In the genomic region with DNA sequence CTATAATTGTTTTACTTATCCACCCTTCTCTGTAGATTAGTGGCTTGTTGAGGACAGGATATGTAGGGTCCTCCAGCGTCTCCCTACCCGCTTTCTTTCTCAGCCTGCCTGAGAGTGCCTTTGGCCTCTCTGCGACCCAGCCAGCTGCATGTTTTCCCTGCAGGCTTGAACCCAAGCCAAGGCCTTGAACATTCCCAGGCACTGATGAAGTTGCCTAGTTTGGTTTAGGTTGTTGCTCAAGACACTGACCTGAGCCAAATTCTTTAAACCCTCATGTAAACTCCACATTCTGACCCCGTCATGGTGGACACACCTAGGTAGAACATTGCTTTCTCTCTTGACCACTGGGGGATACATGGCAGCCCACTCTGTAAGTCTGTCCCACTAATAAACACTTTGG, we compare ENCODE assay signal across 13 cellular contexts. TPM values are rescaled to one million over a fixed set of nuclear protein-coding genes. Genes with fewer than 3 reads are reported as not detected.
DNase-seq lines count a peak whose midpoint lies in the region; ATAC-seq, FAIRE-seq and TF ChIP-seq lines count a peak whose summit lies in the region.
"Had no signal": no experiment of that assay in that cellular context is flagged by ENCODE, and none has a peak within 500 bp of the region (broad histone marks: within the 10 kb centered on the region; RNA-seq: fewer than 3 reads in every experiment).

No MANE protein-coding gene starts in this region.

- FAIRE-seq in kidney (lab: Jason Lieb, UNC) = no peak
- FAIRE-seq: endometrium had no signal

- intact Hi-C loops in kidney (cut with DNase I) = no loop called here
- intact Hi-C loops in stomach (cut with DNase I; ENCODE audit: low total_unique reads) = no loop called here

- ATAC-seq in GM18498 (IDR thresholded peaks at IDR 0.05; ENCODE audit: unreplicated experiment) = no peak

- in situ Hi-C loops in brain microvascular endothelial cell (cut with HindIII; ENCODE audit: low pct_ligation_motif_present, low sequenced_read_pairs) = no loop called here

- H3K4me3 ChIP-seq in brain microvascular endothelial cell (ENCODE audit: low read depth, low read length) (no peak overlapping the region), kidney (ENCODE audit: low read length in 2 of 2) (no peak overlapping the region), stomach (no peak overlapping the region)

- TF ChIP-seq POLR2A in stomach (IDR thresholded peaks at IDR 0.05) = no peak

- WGBS in stomach, 5 donors = 64 to 90% (median 72%) methylated on average over 4 of the region's 4 CpGs

- peak; percentile 24 for TF ChIP-seq CTCF in brain microvascular endothelial cell (IDR thresholded peaks at IDR 0.05; ENCODE audit: low read depth, low read length, missing control alignments)
- no peak for TF ChIP-seq CTCF in kidney (IDR thresholded peaks at IDR 0.05; ENCODE audit: borderline replicate concordance, extremely low read depth, insufficient read depth)
- TF ChIP-seq CTCF in stomach (IDR thresholded peaks at IDR 0.05) = no peak

- H3K9me3 ChIP-seq in kidney (ENCODE audit: control insufficient read depth in 1 of 2, low read length in 2 of 2) (peaks cover 0 to 9% of the 10 kb centered on the region in 2 donors), stomach (peaks cover 0 to 15% (median 10%) of the 10 kb centered on the region in 4 donors)

- H3K36me3 ChIP-seq in brain microvascular endothelial cell (replicated peaks) = no peaks in the 10 kb centered on the region
- H3K36me3 ChIP-seq in kidney (ENCODE audit: control insufficient read depth in 1 of 2, insufficient read depth in 2 of 2, low read length in 2 of 2) = no peaks in the 10 kb centered on the region
- no peaks in the 10 kb centered on the region for H3K36me3 ChIP-seq in stomach

- H3K27me3 ChIP-seq in brain microvascular endothelial cell (replicated peaks) (no peaks in the 10 kb centered on the region), stomach (no peaks in the 10 kb centered on the region)

- H3K4me1 ChIP-seq in kidney (ENCODE audit: control insufficient read depth in 1 of 2, insufficient read depth in 1 of 2, low read depth in 1 of 2, low read length in 2 of 2) = peaks cover 0 to 2% of the 10 kb centered on the region in 2 donors
- peaks cover 0 to 44% (median 24%) of the 10 kb centered on the region in 4 donors for H3K4me1 ChIP-seq in stomach
- H3K4me1 ChIP-seq: Caco-2 had no signal

- H3K27ac ChIP-seq in brain microvascular endothelial cell (peak overlapping the region; percentile 71), kidney (ENCODE audit: low read depth in 2 of 2, low read length in 2 of 2) (no peak overlapping the region), stomach (peak overlapping the region in 4 of 5 donors; percentile 71 to 89 (median 74))

- DNase-seq in GM03348 (ENCODE audit: low spot score) (peak; percentile 70), brain microvascular endothelial cell (peak; percentile 82), kidney (peak; percentile 79), stomach (peak; percentile 49), cerebellum (ENCODE audit: low spot score) (no peak), GDM1 (lab: John Stamatoyannopoulos, UW) (no peak), GF-D8 (lab: John Stamatoyannopoulos, UW) (no peak)
- DNase-seq: Caco-2; NCI-H1048; stimulated activated CD4-positive, alpha-beta T cell treated with anti-CD3 and anti-CD28 coated beads, Interleukin-15, amount 100 ng/mL, for 24 hours; stimulated activated naive CD4-positive, alpha-beta T cell treated with Interleukin-2 at 50 U/mL for 16 hours had no signal

- no peak overlapping the region for H3K9ac ChIP-seq in kidney (ENCODE audit: low read length in 2 of 2)

- peak; percentile 70 for TF ChIP-seq EP300 in stomach (IDR thresholded peaks at IDR 0.05)

RNA-seq across cellular contexts. Expression of gene TXNRD1, which starts 33.4 kb away (rescaled TPM):
- 73.2 TPM for total RNA-seq in kidney
- polyA plus RNA-seq in kidney (ENCODE audit: insufficient read depth, low read depth, low replicate concordance) = 45.0 TPM
- total RNA-seq in stomach = 100 to 1,000 TPM in 2 of 5 donors, 10 to 100 TPM in 3; 61.8 to 208 (median 89.5) TPM
- polyA plus RNA-seq in stomach = 10 to 100 TPM; 19.4 to 64.3 (median 54.2) TPM
- 53.3 TPM for total RNA-seq in cerebellum

RNA-seq across cellular contexts. Expression of gene NFYB, which starts 44.1 kb away (rescaled TPM):
- total RNA-seq in kidney = 31.1 TPM
- 24.6 TPM for polyA plus RNA-seq in kidney (ENCODE audit: insufficient read depth, low read depth, low replicate concordance)
- total RNA-seq in stomach = 10 to 100 TPM in 3 of 5 donors, 1 to 10 TPM in 2; 1.4 to 47.5 (median 19.1) TPM
- 10 to 100 TPM; 19.2 to 26.4 (median 20.9) TPM for polyA plus RNA-seq in stomach
- 33.8 TPM for total RNA-seq in cerebellum

Comparison
In these comparisons a context has a peak if more than half of its experiments do, and no peak if none do; other contexts are left out.
1. DNase-seq: peak in GM03348 (single experiment), brain microvascular endothelial cell (single experiment), kidney (single experiment) and stomach (single experiment); none in cerebellum (single experiment), GDM1 (single experiment) and GF-D8 (single experiment).
2. H3K27ac ChIP-seq: peak in brain microvascular endothelial cell (single experiment) and stomach (4 of 5); none in kidney (0 of 2).